In genomic region chr16:2016407-2016922, GRCh38 we compare ENCODE assay signal across 10 cellular contexts. TPM values are rescaled to one million over a fixed set of nuclear protein-coding genes. Genes with fewer than 3 reads are reported as not detected.
DNase-seq lines count a peak whose midpoint lies in the region; ATAC-seq, FAIRE-seq and TF ChIP-seq lines count a peak whose summit lies in the region.
"Had no signal": no experiment of that assay in that cellular context is flagged by ENCODE, and none has a peak within 500 bp of the region (broad histone marks: within the 10 kb centered on the region; RNA-seq: fewer than 3 reads in every experiment).

No MANE protein-coding gene starts in this region.

- peak; percentile 48 for FAIRE-seq in HepG2 (lab: Jason Lieb, UNC)

- intact Hi-C loops in CD8-positive, alpha-beta T cell (cut with DNase I, micrococcal nuclease) = no loop called here
- intact Hi-C loops in HepG2 (cut with micrococcal nuclease; ENCODE audit: unreplicated experiment) = no loop called here

- peaks cover 11% of the 10 kb centered on the region for H3K27me3 Mint-ChIP-seq in CD8-positive, alpha-beta T cell (ENCODE audit: low read depth)
- H3K27me3 Mint-ChIP-seq in GM23338 (ENCODE audit: insufficient read depth, low read depth, poor library complexity) = peaks cover 37% of the 10 kb centered on the region
- peaks cover 14% of the 10 kb centered on the region for H3K27me3 Mint-ChIP-seq in activated CD8-positive, alpha-beta T cell treated with anti-CD3 and anti-CD28 coated beads, Interleukin-2, amount 10 ng/mL, durations not matched to agents 7 days and 5 days (ENCODE audit: low read depth)
- H3K27me3 Mint-ChIP-seq in effector memory CD8-positive, alpha-beta T cell = peaks cover 7 to 31% of the 10 kb centered on the region in 2 donors

- H3K36me3 ChIP-seq in CD8-positive, alpha-beta T cell (ENCODE audit: insufficient read depth, low read length) = no peaks in the 10 kb centered on the region
- H3K36me3 ChIP-seq in GM23338 (ENCODE audit: insufficient read depth) = no peaks in the 10 kb centered on the region
- H3K36me3 ChIP-seq in HepG2 (replicated peaks in 1 of 2; ENCODE audit: control insufficient read depth in 1 of 2, insufficient read depth in 2 of 2, low read length in 2 of 2) = no peaks in the 10 kb centered on the region

- TF ChIP-seq RAD21 in HepG2 (CRISPR knock-in tag; IDR thresholded peaks at IDR 0.05) = peak; percentile 21; the same call in 1 of the 2 replicates

- TF ChIP-seq EP300 in HepG2 (IDR thresholded peaks at IDR 0.05; ENCODE audit: low read depth in 2 of 2, low read length in 2 of 2) (no peak), HepG2 (CRISPR knock-in tag; IDR thresholded peaks at IDR 0.05; ENCODE audit: borderline replicate concordance) (no peak)

- peak; percentile 16 for TF ChIP-seq CTCF in CD8-positive, alpha-beta T cell (IDR thresholded peaks at IDR 0.05)
- TF ChIP-seq CTCF in GM23338 (conservative IDR thresholded peaks at IDR 0.05; ENCODE audit: low read depth in 2 of 2) = peak; percentile 67 to 70
- peak; percentile 79 for TF ChIP-seq CTCF in HepG2 (CRISPR knock-in tag; IDR thresholded peaks at IDR 0.05)

- H3K4me1 Mint-ChIP-seq in CD8-positive, alpha-beta T cell (ENCODE audit: low read depth) = peaks cover 2% of the 10 kb centered on the region
- H3K4me1 Mint-ChIP-seq in GM23338 = peaks cover 2% of the 10 kb centered on the region; the same call in 1 of the 3 replicates
- no peaks in the 10 kb centered on the region for H3K4me1 Mint-ChIP-seq in activated CD8-positive, alpha-beta T cell treated with anti-CD3 and anti-CD28 coated beads, Interleukin-2, amount 10 ng/mL, durations not matched to agents 7 days and 5 days (ENCODE audit: low read depth)
- peaks cover 0 to 2% of the 10 kb centered on the region in 2 donors for H3K4me1 Mint-ChIP-seq in effector memory CD8-positive, alpha-beta T cell (ENCODE audit: low read depth in 2 of 2)

- CTCF ChIA-PET in CD8-positive, alpha-beta T cell (lab: Charles Lee) = interaction anchor here (1.5 to 2.3 kb wide), 2 partner anchors 124 to 130 kb away, joined by 6 to 10 read pairs; no protein-coding TSS in a partner anchor
- CTCF ChIA-PET in activated CD8-positive, alpha-beta T cell treated with anti-CD3 and anti-CD28 coated beads, Interleukin-2, amount 10 ng/mL, durations not matched to agents 7 days and 5 days (lab: Charles Lee) = interaction anchor here (1.0 to 2.0 kb wide), 7 partner anchors 8 to 139 kb away, joined by 3 to 10 read pairs (median 6); partner anchors contain the start of gene TRAF7
- CTCF ChIA-PET in HepG2 (lab: Yijun Ruan, JAX; ENCODE audit: low intra/inter-chr PET ratio, low total read pairs) = no interaction called here

- no peak overlapping the region for H3K4me3 Mint-ChIP-seq in CD8-positive, alpha-beta T cell
- H3K4me3 Mint-ChIP-seq in GM23338 = no peak overlapping the region; the same call in 2 of the 3 replicates
- H3K4me3 Mint-ChIP-seq in activated CD8-positive, alpha-beta T cell treated with anti-CD3 and anti-CD28 coated beads, Interleukin-2, amount 10 ng/mL, durations not matched to agents 7 days and 5 days = no peak overlapping the region
- H3K4me3 Mint-ChIP-seq in effector memory CD8-positive, alpha-beta T cell = no peak overlapping the region

- H3K4me2 ChIP-seq in GM23338 = no peak overlapping the region
- peak overlapping the region; percentile 93 for H3K4me2 ChIP-seq in HepG2 (ENCODE audit: low read depth, low read length)

- H3K9ac ChIP-seq in HepG2 (ENCODE audit: insufficient read depth, low read depth, low read length) = no peak overlapping the region

- no peaks in the 10 kb centered on the region for H3K79me2 ChIP-seq in GM23338 (replicated peaks; ENCODE audit: insufficient read depth)
- no peaks in the 10 kb centered on the region for H3K79me2 ChIP-seq in HepG2 (ENCODE audit: insufficient read depth, low read length)

- H3K9me2 ChIP-seq in GM23338 (ENCODE audit: insufficient read depth) = no peaks in the 10 kb centered on the region

- peaks cover 3% of the 10 kb centered on the region; the same call in 1 of the 2 replicates for H3F3A ChIP-seq in GM23338 (replicated peaks; ENCODE audit: low read depth)

- BruUV-seq in HepG2 (replicated peaks; lab: Mats Ljungman, UMichigan) = no TSS peak

- H3K27ac Mint-ChIP-seq in CD8-positive, alpha-beta T cell = no peak overlapping the region
- no peak overlapping the region for H3K27ac Mint-ChIP-seq in GM23338
- H3K27ac Mint-ChIP-seq in activated CD8-positive, alpha-beta T cell treated with anti-CD3 and anti-CD28 coated beads, Interleukin-2, amount 10 ng/mL, durations not matched to agents 7 days and 5 days = no peak overlapping the region
- no peak overlapping the region for H3K27ac Mint-ChIP-seq in effector memory CD8-positive, alpha-beta T cell

- H3K9me3 ChIP-seq in CD8-positive, alpha-beta T cell (ENCODE audit: low read length) = no peaks in the 10 kb centered on the region
- no peaks in the 10 kb centered on the region for H3K9me3 ChIP-seq in HepG2 (ENCODE audit: low read length)

- no peaks in the 10 kb centered on the region for H3K27me3 ChIP-seq in CD8-positive, alpha-beta T cell (ENCODE audit: insufficient read depth, low read length)
- H3K27me3 ChIP-seq in GM23338 (ENCODE audit: insufficient read depth) = peaks cover 38% of the 10 kb centered on the region
- peaks cover 2 to 20% of the 10 kb centered on the region in 2 experiments; a peak in 2 of 5 replicates for H3K27me3 ChIP-seq in HepG2 (ENCODE audit: control insufficient read depth in 1 of 2, insufficient read depth in 2 of 2, low read length in 2 of 2)

- H2AFZ ChIP-seq in GM23338 (no peak overlapping the region), HepG2 (ENCODE audit: low read length) (no peak overlapping the region)

- no peaks in the 10 kb centered on the region; the same call in 1 of the 2 replicates for H4K20me1 ChIP-seq in GM23338 (replicated peaks; ENCODE audit: insufficient read depth)
- no peaks in the 10 kb centered on the region for H4K20me1 ChIP-seq in HepG2 (ENCODE audit: insufficient read depth, low read length)

- no peaks in the 10 kb centered on the region for H3K36me3 Mint-ChIP-seq in CD8-positive, alpha-beta T cell
- no peaks in the 10 kb centered on the region for H3K36me3 Mint-ChIP-seq in GM23338 (ENCODE audit: low read depth)
- H3K36me3 Mint-ChIP-seq in activated CD8-positive, alpha-beta T cell treated with anti-CD3 and anti-CD28 coated beads, Interleukin-2, amount 10 ng/mL, durations not matched to agents 7 days and 5 days (ENCODE audit: low read depth) = no peaks in the 10 kb centered on the region
- peaks cover 8% of the 10 kb centered on the region for H3K36me3 Mint-ChIP-seq in effector memory CD8-positive, alpha-beta T cell (ENCODE audit: insufficient read depth)

- H3K4me1 ChIP-seq in CD8-positive, alpha-beta T cell (ENCODE audit: insufficient read depth, low read length) = peaks cover 12% of the 10 kb centered on the region
- H3K4me1 ChIP-seq in GM23338 (ENCODE audit: insufficient read depth) (no peaks in the 10 kb centered on the region), HepG2 (ENCODE audit: insufficient read depth, low read length) (peaks cover 62% of the 10 kb centered on the region)

- H3K9me3 Mint-ChIP-seq in CD8-positive, alpha-beta T cell = no peaks in the 10 kb centered on the region
- no peaks in the 10 kb centered on the region for H3K9me3 Mint-ChIP-seq in GM23338
- no peaks in the 10 kb centered on the region for H3K9me3 Mint-ChIP-seq in activated CD8-positive, alpha-beta T cell treated with anti-CD3 and anti-CD28 coated beads, Interleukin-2, amount 10 ng/mL, durations not matched to agents 7 days and 5 days (ENCODE audit: insufficient read depth)
- no peaks in the 10 kb centered on the region for H3K9me3 Mint-ChIP-seq in effector memory CD8-positive, alpha-beta T cell

- TF ChIP-seq POLR2A in HepG2 (IDR thresholded peaks at IDR 0.05; ENCODE audit: insufficient read depth in 1 of 2, low read depth in 2 of 2, low read length in 2 of 2) = no peak

- ATAC-seq in CD8-positive, alpha-beta T cell = peak; percentile 34
- ATAC-seq in GM23338 = peak; percentile 15
- peak; percentile 35 for ATAC-seq in activated CD8-positive, alpha-beta T cell treated with anti-CD3 and anti-CD28 coated beads, Interleukin-2, amount 10 ng/mL, durations not matched to agents 7 days and 5 days
- ATAC-seq in HepG2 = peak; percentile 52
- ATAC-seq in HG03025 (IDR thresholded peaks at IDR 0.05; ENCODE audit: low FRiP score, unreplicated experiment) = no peak
- ATAC-seq in effector memory CD8-positive, alpha-beta T cell (replicated peaks) = no peak

- no peak overlapping the region for H3K4me3 ChIP-seq in CD8-positive, alpha-beta T cell (ENCODE audit: low read depth, low read length)
- H3K4me3 ChIP-seq in GM23338 = no peak overlapping the region
- H3K4me3 ChIP-seq in HepG2 (replicated peaks in 1 of 3; ENCODE audit: insufficient read depth in 1 of 3, low read depth in 2 of 3, low read length in 3 of 3) = no peak overlapping the region; a peak in 1 of 6 replicates

- 3% methylated on average over 3 of the region's 13 CpGs for WGBS in HepG2 (ENCODE audit: low lambda C conversion rate)

- in situ Hi-C loops in HepG2 (cut with HindIII; ENCODE audit: extremely low pct_ligation_motif_present, low pct_unique_long_range_greater_than_20kb) = no loop called here
- in situ Hi-C loops in ACHN (cut with HindIII; ENCODE audit: low pct_ligation_motif_present, low pct_unique_long_range_greater_than_20kb, low sequenced_read_pairs) = no loop called here

- DNase-seq in CD8-positive, alpha-beta T cell = peak in 1 of 7 experiments; percentile 18
- DNase-seq in GM23338 (ENCODE audit: low spot score) = no peak
- no peak for DNase-seq in activated CD8-positive, alpha-beta T cell treated with anti-CD3 and anti-CD28 coated beads, Interleukin-2, amount 10 ng/mL, durations not matched to agents 7 days and 5 days
- DNase-seq in HepG2 (ENCODE audit: low spot score) = peak; percentile 41
- no peak for DNase-seq in NCI-H187 treated with DMSO at 0.1 percent for 48 hours (lab: John Stamatoyannopoulos, UW)
- DNase-seq in effector memory CD8-positive, alpha-beta T cell = no peak
- no peak for DNase-seq in ACHN
- DNase-seq: NCI-H2107, trophoblast cell had no signal

- H3K27ac ChIP-seq in CD8-positive, alpha-beta T cell (ENCODE audit: low read depth, low read length) = no peak overlapping the region
- H3K27ac ChIP-seq in GM23338 (ENCODE audit: low read depth) (no peak overlapping the region), HepG2 (ENCODE audit: extremely low read length, insufficient read depth, low read length) (no peak overlapping the region)

- POLR2A ChIA-PET in CD8-positive, alpha-beta T cell (lab: Charles Lee) = no interaction called here
- POLR2A ChIA-PET in activated CD8-positive, alpha-beta T cell treated with anti-CD3 and anti-CD28 coated beads, Interleukin-2, amount 10 ng/mL, durations not matched to agents 7 days and 5 days (lab: Charles Lee) = interaction anchor here (1.5 kb wide), 1 partner anchor 138 kb away, joined by 7 read pairs; the partner anchor contains the start of gene TRAF7
- POLR2A ChIA-PET in HepG2 (lab: Yijun Ruan, JAX) = interaction anchor here (1.1 to 2.9 kb wide), 5 partner anchors 19 to 139 kb away, joined by 3 to 22 read pairs (median 7); partner anchors contain the start of genes NTHL1, RPS2, TRAF7 and TSC2

RNA-seq across cellular contexts. Expression of gene NPW, which starts 3.1 kb away (rescaled TPM):
- not detected for total RNA-seq in CD8-positive, alpha-beta T cell
- total RNA-seq in GM23338 (2014; rRNA removed; shearing (Covaris generic)) = 1.9 and 4.5 TPM in 2 replicates
- polyA plus RNA-seq in GM23338 (2016; fragmentation: Nextera tagmentation; extraction: Ambion mirVana) = 37.0 and 37.6 TPM in 2 replicates
- total RNA-seq in activated CD8-positive, alpha-beta T cell treated with anti-CD3 and anti-CD28 coated beads, Interleukin-2, amount 10 ng/mL, durations not matched to agents 7 days and 5 days = under 1 TPM in 1 of 2 experiments, not detected in 1; 0.73 TPM
- total RNA-seq in HepG2 (2016; rRNA removed; fragmentation: Illumina TruSeq; extraction: Trizol) = 0.97 TPM in 1 of 2 replicates, not detected in the other
- total RNA-seq in HepG2 (2016; cell fraction: cytosol; rRNA removed; fragmentation: Illumina TruSeq; extraction: Trizol; ENCODE audit: low read depth) = 1.1 and 2.6 TPM in 2 replicates
- 0.87 TPM in 1 of 2 replicates, not detected in the other for total RNA-seq in HepG2 (2016; cell fraction: insoluble cytoplasmic fraction; rRNA removed; fragmentation: Illumina TruSeq; extraction: Trizol)
- total RNA-seq in HepG2 (2016; cell fraction: membrane; rRNA removed; fragmentation: Illumina TruSeq; extraction: Trizol) = 0.71 and 0.79 TPM in 2 replicates
- total RNA-seq in HepG2 (2016; cell fraction: nucleus; rRNA removed; fragmentation: Illumina TruSeq; extraction: Trizol) = not detected in 2 replicates
- 0.24 and 0.25 TPM in 2 replicates for polyA plus RNA-seq in HepG2 (2011; rRNA removed)
- 0.50 and 0.85 TPM in 2 replicates for polyA plus RNA-seq in HepG2 (2011; cell fraction: cytosol; rRNA removed)
- polyA plus RNA-seq in HepG2 (2011; cell fraction: nucleus; rRNA removed) = 1.1 and 1.2 TPM in 2 replicates
- 0.82 and 1.4 TPM in 2 replicates for polyA plus RNA-seq in HepG2 (2012)
- 0.87 and 1.2 TPM in 2 replicates for polyA plus RNA-seq in HepG2 (2016; cell fraction: cytosol; fragmentation: Illumina TruSeq; extraction: Trizol; ENCODE audit: low read depth)
- 0.61 and 0.63 TPM in 2 replicates for polyA plus RNA-seq in HepG2 (2016; cell fraction: insoluble cytoplasmic fraction; fragmentation: Illumina TruSeq; extraction: Trizol; ENCODE audit: low read depth)
- polyA plus RNA-seq in HepG2 (2016; cell fraction: membrane; fragmentation: Illumina TruSeq; extraction: Trizol; ENCODE audit: low read depth) = 0.42 and 0.81 TPM in 2 replicates
- 0.85 and 2.0 TPM in 2 replicates for polyA plus RNA-seq in HepG2 (2016; cell fraction: nucleus; fragmentation: Illumina TruSeq; extraction: Trizol; ENCODE audit: insufficient read depth, low read depth)
- polyA minus RNA-seq in HepG2 (2011; rRNA and poly(A)+ RNA removed; ENCODE audit: low replicate concordance) = 0.21 TPM in 1 of 2 replicates, not detected in the other
- polyA minus RNA-seq in HepG2 (2011; cell fraction: cytosol; rRNA and poly(A)+ RNA removed) = 3.4 TPM in 1 of 2 replicates, not detected in the other
- 0.50 TPM in 1 of 2 replicates, not detected in the other for polyA minus RNA-seq in HepG2 (2011; cell fraction: nucleus; rRNA and poly(A)+ RNA removed)

RNA-seq across cellular contexts. Expression of gene ZNF598, which starts 6.8 kb away (rescaled TPM):
- 10 to 100 TPM; 49.0 to 50.8 TPM for total RNA-seq in CD8-positive, alpha-beta T cell
- 31.7 and 48.6 TPM in 2 replicates for total RNA-seq in GM23338 (2014; rRNA removed; shearing (Covaris generic))
- polyA plus RNA-seq in GM23338 (2016; fragmentation: Nextera tagmentation; extraction: Ambion mirVana) = 8.5 and 10.2 TPM in 2 replicates
- 10 to 100 TPM; 75.1 to 75.9 TPM for total RNA-seq in activated CD8-positive, alpha-beta T cell treated with anti-CD3 and anti-CD28 coated beads, Interleukin-2, amount 10 ng/mL, durations not matched to agents 7 days and 5 days
- 9.5 and 13.5 TPM in 2 replicates for total RNA-seq in HepG2 (2016; rRNA removed; fragmentation: Illumina TruSeq; extraction: Trizol)
- total RNA-seq in HepG2 (2016; cell fraction: cytosol; rRNA removed; fragmentation: Illumina TruSeq; extraction: Trizol; ENCODE audit: low read depth) = 7.8 and 8.6 TPM in 2 replicates
- 6.1 and 14.0 TPM in 2 replicates for total RNA-seq in HepG2 (2016; cell fraction: insoluble cytoplasmic fraction; rRNA removed; fragmentation: Illumina TruSeq; extraction: Trizol)
- total RNA-seq in HepG2 (2016; cell fraction: membrane; rRNA removed; fragmentation: Illumina TruSeq; extraction: Trizol) = 8.0 and 9.4 TPM in 2 replicates
- total RNA-seq in HepG2 (2016; cell fraction: nucleus; rRNA removed; fragmentation: Illumina TruSeq; extraction: Trizol) = 15.2 and 16.0 TPM in 2 replicates
- polyA plus RNA-seq in HepG2 (2011; rRNA removed) = 14.2 and 17.6 TPM in 2 replicates
- 10.9 and 19.8 TPM in 2 replicates for polyA plus RNA-seq in HepG2 (2011; cell fraction: cytosol; rRNA removed)
- 80.6 and 103 TPM in 2 replicates for polyA plus RNA-seq in HepG2 (2011; cell fraction: nucleus; rRNA removed)
- 6.9 and 11.3 TPM in 2 replicates for polyA plus RNA-seq in HepG2 (2012)
- 4.2 and 5.0 TPM in 2 replicates for polyA plus RNA-seq in HepG2 (2016; cell fraction: cytosol; fragmentation: Illumina TruSeq; extraction: Trizol; ENCODE audit: low read depth)
- polyA plus RNA-seq in HepG2 (2016; cell fraction: insoluble cytoplasmic fraction; fragmentation: Illumina TruSeq; extraction: Trizol; ENCODE audit: low read depth) = 14.5 and 15.5 TPM in 2 replicates
- polyA plus RNA-seq in HepG2 (2016; cell fraction: membrane; fragmentation: Illumina TruSeq; extraction: Trizol; ENCODE audit: low read depth) = 8.5 and 11.6 TPM in 2 replicates
- polyA plus RNA-seq in HepG2 (2016; cell fraction: nucleus; fragmentation: Illumina TruSeq; extraction: Trizol; ENCODE audit: insufficient read depth, low read depth) = 58.7 and 59.3 TPM in 2 replicates
- polyA minus RNA-seq in HepG2 (2011; rRNA and poly(A)+ RNA removed; ENCODE audit: low replicate concordance) = 25.2 and 28.9 TPM in 2 replicates
- 12.5 and 18.7 TPM in 2 replicates for polyA minus RNA-seq in HepG2 (2011; cell fraction: cytosol; rRNA and poly(A)+ RNA removed)
- polyA minus RNA-seq in HepG2 (2011; cell fraction: nucleus; rRNA and poly(A)+ RNA removed) = 12.6 and 18.4 TPM in 2 replicates

RNA-seq across cellular contexts. Expression of gene NHERF2, which starts 10.2 kb away (rescaled TPM):
- 1 to 10 TPM in 1 of 2 experiments, under 1 TPM in 1; 0.76 to 2.3 TPM for total RNA-seq in CD8-positive, alpha-beta T cell
- total RNA-seq in GM23338 (2014; rRNA removed; shearing (Covaris generic)) = 15.4 and 16.5 TPM in 2 replicates
- polyA plus RNA-seq in GM23338 (2016; fragmentation: Nextera tagmentation; extraction: Ambion mirVana) (12.0 and 21.0 TPM in 2 replicates), HepG2 (2011; rRNA removed) (39.3 and 47.2 TPM in 2 replicates)
- 1 to 10 TPM; 1.4 to 2.8 TPM for total RNA-seq in activated CD8-positive, alpha-beta T cell treated with anti-CD3 and anti-CD28 coated beads, Interleukin-2, amount 10 ng/mL, durations not matched to agents 7 days and 5 days
- 15.8 and 23.7 TPM in 2 replicates for total RNA-seq in HepG2 (2016; rRNA removed; fragmentation: Illumina TruSeq; extraction: Trizol)
- 17.2 and 21.7 TPM in 2 replicates for total RNA-seq in HepG2 (2016; cell fraction: cytosol; rRNA removed; fragmentation: Illumina TruSeq; extraction: Trizol; ENCODE audit: low read depth)
- 14.8 and 26.0 TPM in 2 replicates for total RNA-seq in HepG2 (2016; cell fraction: insoluble cytoplasmic fraction; rRNA removed; fragmentation: Illumina TruSeq; extraction: Trizol)
- total RNA-seq in HepG2 (2016; cell fraction: membrane; rRNA removed; fragmentation: Illumina TruSeq; extraction: Trizol) = 42.5 and 44.6 TPM in 2 replicates
- total RNA-seq in HepG2 (2016; cell fraction: nucleus; rRNA removed; fragmentation: Illumina TruSeq; extraction: Trizol) = 14.4 and 15.0 TPM in 2 replicates
- 28.8 and 54.4 TPM in 2 replicates for polyA plus RNA-seq in HepG2 (2011; cell fraction: cytosol; rRNA removed)
- polyA plus RNA-seq in HepG2 (2011; cell fraction: nucleus; rRNA removed) = 94.7 and 105 TPM in 2 replicates
- polyA plus RNA-seq in HepG2 (2012) = 25.8 and 38.7 TPM in 2 replicates
- polyA plus RNA-seq in HepG2 (2016; cell fraction: cytosol; fragmentation: Illumina TruSeq; extraction: Trizol; ENCODE audit: low read depth) = 54.0 and 63.1 TPM in 2 replicates
- polyA plus RNA-seq in HepG2 (2016; cell fraction: insoluble cytoplasmic fraction; fragmentation: Illumina TruSeq; extraction: Trizol; ENCODE audit: low read depth) = 37.8 and 52.2 TPM in 2 replicates
- polyA plus RNA-seq in HepG2 (2016; cell fraction: membrane; fragmentation: Illumina TruSeq; extraction: Trizol; ENCODE audit: low read depth) = 72.6 and 84.9 TPM in 2 replicates
- 53.4 and 59.6 TPM in 2 replicates for polyA plus RNA-seq in HepG2 (2016; cell fraction: nucleus; fragmentation: Illumina TruSeq; extraction: Trizol; ENCODE audit: insufficient read depth, low read depth)
- 6.8 and 36.4 TPM in 2 replicates for polyA minus RNA-seq in HepG2 (2011; rRNA and poly(A)+ RNA removed; ENCODE audit: low replicate concordance)
- 24.4 and 28.2 TPM in 2 replicates for polyA minus RNA-seq in HepG2 (2011; cell fraction: cytosol; rRNA and poly(A)+ RNA removed)
- 13.3 and 13.8 TPM in 2 replicates for polyA minus RNA-seq in HepG2 (2011; cell fraction: nucleus; rRNA and poly(A)+ RNA removed)

RNA-seq across cellular contexts. Expression of gene SYNGR3, which starts 26.7 kb away (rescaled TPM):
- total RNA-seq in CD8-positive, alpha-beta T cell = 1 to 10 TPM; 6.2 to 6.6 TPM
- total RNA-seq in GM23338 (2014; rRNA removed; shearing (Covaris generic)) = 72.2 and 77.7 TPM in 2 replicates
- polyA plus RNA-seq in GM23338 (2016; fragmentation: Nextera tagmentation; extraction: Ambion mirVana) (44.7 and 45.4 TPM in 2 replicates), HepG2 (2011; rRNA removed) (5.7 and 7.4 TPM in 2 replicates)
- total RNA-seq in activated CD8-positive, alpha-beta T cell treated with anti-CD3 and anti-CD28 coated beads, Interleukin-2, amount 10 ng/mL, durations not matched to agents 7 days and 5 days = 1 to 10 TPM; 2.6 to 3.4 TPM
- total RNA-seq in HepG2 (2016; rRNA removed; fragmentation: Illumina TruSeq; extraction: Trizol) = 0.58 and 0.97 TPM in 2 replicates
- total RNA-seq in HepG2 (2016; cell fraction: cytosol; rRNA removed; fragmentation: Illumina TruSeq; extraction: Trizol; ENCODE audit: low read depth) = 1.1 and 1.2 TPM in 2 replicates
- 0.43 and 1.1 TPM in 2 replicates for total RNA-seq in HepG2 (2016; cell fraction: insoluble cytoplasmic fraction; rRNA removed; fragmentation: Illumina TruSeq; extraction: Trizol)
- total RNA-seq in HepG2 (2016; cell fraction: membrane; rRNA removed; fragmentation: Illumina TruSeq; extraction: Trizol) = 1.5 and 2.1 TPM in 2 replicates
- 0.84 and 0.85 TPM in 2 replicates for total RNA-seq in HepG2 (2016; cell fraction: nucleus; rRNA removed; fragmentation: Illumina TruSeq; extraction: Trizol)
- 4.4 and 4.8 TPM in 2 replicates for polyA plus RNA-seq in HepG2 (2011; cell fraction: cytosol; rRNA removed)
- 10.2 and 11.3 TPM in 2 replicates for polyA plus RNA-seq in HepG2 (2011; cell fraction: nucleus; rRNA removed)
- polyA plus RNA-seq in HepG2 (2012) = 2.5 and 5.3 TPM in 2 replicates
- 1.00 and 1.2 TPM in 2 replicates for polyA plus RNA-seq in HepG2 (2016; cell fraction: cytosol; fragmentation: Illumina TruSeq; extraction: Trizol; ENCODE audit: low read depth)
- 0.64 and 0.72 TPM in 2 replicates for polyA plus RNA-seq in HepG2 (2016; cell fraction: insoluble cytoplasmic fraction; fragmentation: Illumina TruSeq; extraction: Trizol; ENCODE audit: low read depth)
- polyA plus RNA-seq in HepG2 (2016; cell fraction: membrane; fragmentation: Illumina TruSeq; extraction: Trizol; ENCODE audit: low read depth) = 1.2 and 1.4 TPM in 2 replicates
- 1.1 and 1.4 TPM in 2 replicates for polyA plus RNA-seq in HepG2 (2016; cell fraction: nucleus; fragmentation: Illumina TruSeq; extraction: Trizol; ENCODE audit: insufficient read depth, low read depth)
- polyA minus RNA-seq in HepG2 (2011; rRNA and poly(A)+ RNA removed; ENCODE audit: low replicate concordance) = 6.2 and 7.1 TPM in 2 replicates
- polyA minus RNA-seq in HepG2 (2011; cell fraction: cytosol; rRNA and poly(A)+ RNA removed) = 4.1 and 4.4 TPM in 2 replicates
- polyA minus RNA-seq in HepG2 (2011; cell fraction: nucleus; rRNA and poly(A)+ RNA removed) = 1.3 and 2.1 TPM in 2 replicates

RNA-seq across cellular contexts. Expression of gene NTHL1, which starts 31.2 kb away (rescaled TPM):
- total RNA-seq in CD8-positive, alpha-beta T cell = 1 to 10 TPM; 1.7 to 2.0 TPM
- total RNA-seq in GM23338 (2014; rRNA removed; shearing (Covaris generic)) = 84.6 and 97.1 TPM in 2 replicates
- polyA plus RNA-seq in GM23338 (2016; fragmentation: Nextera tagmentation; extraction: Ambion mirVana) = 87.9 and 94.9 TPM in 2 replicates
- total RNA-seq in activated CD8-positive, alpha-beta T cell treated with anti-CD3 and anti-CD28 coated beads, Interleukin-2, amount 10 ng/mL, durations not matched to agents 7 days and 5 days = 10 to 100 TPM; 29.9 to 35.3 TPM
- total RNA-seq in HepG2 (2016; rRNA removed; fragmentation: Illumina TruSeq; extraction: Trizol) = 64.8 and 64.9 TPM in 2 replicates
- 24.9 and 26.2 TPM in 2 replicates for total RNA-seq in HepG2 (2016; cell fraction: cytosol; rRNA removed; fragmentation: Illumina TruSeq; extraction: Trizol; ENCODE audit: low read depth)
- 69.4 and 70.6 TPM in 2 replicates for total RNA-seq in HepG2 (2016; cell fraction: insoluble cytoplasmic fraction; rRNA removed; fragmentation: Illumina TruSeq; extraction: Trizol)
- total RNA-seq in HepG2 (2016; cell fraction: membrane; rRNA removed; fragmentation: Illumina TruSeq; extraction: Trizol) = 25.2 and 29.9 TPM in 2 replicates
- total RNA-seq in HepG2 (2016; cell fraction: nucleus; rRNA removed; fragmentation: Illumina TruSeq; extraction: Trizol) = 22.8 and 26.0 TPM in 2 replicates
- polyA plus RNA-seq in HepG2 (2011; rRNA removed) = 47.5 and 55.6 TPM in 2 replicates
- 63.4 and 112 TPM in 2 replicates for polyA plus RNA-seq in HepG2 (2011; cell fraction: cytosol; rRNA removed)
- polyA plus RNA-seq in HepG2 (2011; cell fraction: nucleus; rRNA removed) = 61.1 and 66.7 TPM in 2 replicates
- polyA plus RNA-seq in HepG2 (2012) = 19.7 and 24.2 TPM in 2 replicates
- 12.4 and 13.2 TPM in 2 replicates for polyA plus RNA-seq in HepG2 (2016; cell fraction: cytosol; fragmentation: Illumina TruSeq; extraction: Trizol; ENCODE audit: low read depth)
- 43.0 and 46.2 TPM in 2 replicates for polyA plus RNA-seq in HepG2 (2016; cell fraction: insoluble cytoplasmic fraction; fragmentation: Illumina TruSeq; extraction: Trizol; ENCODE audit: low read depth)
- 15.6 and 17.1 TPM in 2 replicates for polyA plus RNA-seq in HepG2 (2016; cell fraction: membrane; fragmentation: Illumina TruSeq; extraction: Trizol; ENCODE audit: low read depth)
- 42.8 and 44.9 TPM in 2 replicates for polyA plus RNA-seq in HepG2 (2016; cell fraction: nucleus; fragmentation: Illumina TruSeq; extraction: Trizol; ENCODE audit: insufficient read depth, low read depth)
- polyA minus RNA-seq in HepG2 (2011; rRNA and poly(A)+ RNA removed; ENCODE audit: low replicate concordance) = 25.8 and 50.8 TPM in 2 replicates
- polyA minus RNA-seq in HepG2 (2011; cell fraction: cytosol; rRNA and poly(A)+ RNA removed) = 24.2 and 32.7 TPM in 2 replicates
- 9.3 and 11.6 TPM in 2 replicates for polyA minus RNA-seq in HepG2 (2011; cell fraction: nucleus; rRNA and poly(A)+ RNA removed)

Comparison
In these comparisons a context has a peak if more than half of its experiments do, and no peak if none do; other contexts are left out.
1. ATAC-seq: peak in CD8-positive, alpha-beta T cell (single experiment), GM23338 (single experiment), activated CD8-positive, alpha-beta T cell treated with anti-CD3 and anti-CD28 coated beads, Interleukin-2, amount 10 ng/mL, durations not matched to agents 7 days and 5 days (single experiment) and HepG2 (single experiment); none in HG03025 (single experiment) and effector memory CD8-positive, alpha-beta T cell (single experiment).
2. CTCF ChIP-seq: peak in every context shown above with its lines; median percentile 79 in HepG2; 68 in GM23338; 16 in CD8-positive, alpha-beta T cell.